In genomic region chr16:20257234-20257633, GRCh38 we compare ENCODE assay signal across 24 cellular contexts.
"Had no signal": no experiment of that assay in that cellular context is flagged by ENCODE, and none has a peak within 500 bp of the region (broad histone marks: within the 10 kb centered on the region; RNA-seq: fewer than 3 reads in every experiment).

No MANE protein-coding gene starts in this region.

- H3K4me1 ChIP-seq: pancreas, psoas muscle, right lobe of liver, sigmoid colon, stomach, tibial artery, transverse colon, upper lobe of left lung, vagina had no signal

- H3K9me3 ChIP-seq: neutrophil, pancreas, psoas muscle, right lobe of liver, tibial artery, transverse colon, vagina had no signal

- H3K4me3 ChIP-seq: pancreas, psoas muscle, right lobe of liver, sigmoid colon, stomach, tibial artery, transverse colon, upper lobe of left lung, vagina had no signal

- H3K36me3 ChIP-seq: neutrophil, pancreas, right lobe of liver, sigmoid colon, stomach, tibial artery, transverse colon, upper lobe of left lung, vagina had no signal

- H3K27ac Mint-ChIP-seq: naive thymus-derived CD4-positive, alpha-beta T cell; natural killer cell; nephron; progenitor cell of endocrine pancreas; stimulated activated memory B cell treated with anti-CD40 and anti-IgM and Interleukin-4, amounts not matched to agents 10 μg/mL and 1 μg/mL and 100 μg/mL, for 72 hours; stimulated activated naive CD8-positive, alpha-beta T cell treated with anti-CD3 and anti-CD28 coated beads, Interleukin-15, Interleukin-2, amounts not matched to agents 100 ng/mL and 50 ng/mL, for 24 hours had no signal

- H3K27me3 ChIP-seq: neutrophil, pancreas, right lobe of liver, sigmoid colon, tibial artery, transverse colon, upper lobe of left lung, vagina had no signal

- H3K4me3 Mint-ChIP-seq: naive thymus-derived CD4-positive, alpha-beta T cell; natural killer cell; nephron; stimulated activated memory B cell treated with anti-CD40 and anti-IgM and Interleukin-4, amounts not matched to agents 10 μg/mL and 1 μg/mL and 100 μg/mL, for 72 hours; stimulated activated naive CD8-positive, alpha-beta T cell treated with anti-CD3 and anti-CD28 coated beads, Interleukin-15, Interleukin-2, amounts not matched to agents 100 ng/mL and 50 ng/mL, for 24 hours had no signal

- H3K4me1 Mint-ChIP-seq: naive thymus-derived CD4-positive, alpha-beta T cell; natural killer cell; nephron; stimulated activated memory B cell treated with anti-CD40 and anti-IgM and Interleukin-4, amounts not matched to agents 10 μg/mL and 1 μg/mL and 100 μg/mL, for 72 hours had no signal

- ATAC-seq: naive thymus-derived CD4-positive, alpha-beta T cell; natural killer cell; pancreas; psoas muscle; right cardiac atrium; right lobe of liver; stimulated activated memory B cell treated with anti-CD40 and anti-IgM and Interleukin-4, amounts not matched to agents 10 μg/mL and 1 μg/mL and 100 μg/mL, for 72 hours had no signal

- DNase-seq: naive thymus-derived CD4-positive, alpha-beta T cell; natural killer cell; nucleus accumbens; pancreas; psoas muscle; right cardiac atrium; right lobe of liver; sigmoid colon; small intestine; stimulated activated CD4-positive, alpha-beta T cell treated with anti-CD3 and anti-CD28 coated beads, Interleukin-15, amount 100 ng/mL, for 24 hours; stimulated activated CD4-positive, alpha-beta T cell treated with anti-CD3 and anti-CD28 coated beads, Interleukin-4, amount 100 ng/mL, for 1 hour; stimulated activated CD4-positive, alpha-beta T cell treated with anti-CD3 and anti-CD28 coated beads, Interleukin-4, amount 100 ng/mL, for 4 hours; stimulated activated CD8-positive, alpha-beta memory T cell treated with anti-CD3 and anti-CD28 coated beads, Interleukin-4, amount 100 ng/mL, for 48 hours; stimulated activated naive CD4-positive, alpha-beta T cell; stomach; tibial artery; transverse colon; upper lobe of left lung had no signal

- H3K36me3 Mint-ChIP-seq: natural killer cell; stimulated activated memory B cell treated with anti-CD40 and anti-IgM and Interleukin-4, amounts not matched to agents 10 μg/mL and 1 μg/mL and 100 μg/mL, for 72 hours had no signal

- H3K27me3 Mint-ChIP-seq: stimulated activated memory B cell treated with anti-CD40 and anti-IgM and Interleukin-4, amounts not matched to agents 10 μg/mL and 1 μg/mL and 100 μg/mL, for 72 hours had no signal

- H3K9me3 Mint-ChIP-seq: natural killer cell had no signal

- H3K27ac ChIP-seq: neutrophil, pancreas, psoas muscle, right lobe of liver, sigmoid colon, stomach, tibial artery, transverse colon, upper lobe of left lung, vagina had no signal
